ENCODE assay signal across 9 cellular contexts in genomic region chr12:67843257-67843656, GRCh38.
"Had no signal": no experiment of that assay in that cellular context is flagged by ENCODE, and none has a peak within 500 bp of the region (broad histone marks: within the 10 kb centered on the region; RNA-seq: fewer than 3 reads in every experiment).

No MANE protein-coding gene starts in this region.

- H3K4me3 Mint-ChIP-seq: HFFc6 had no signal

- DNase-seq: GM23248, GOT3, H7, HFFc6 had no signal

- H3K4me3 ChIP-seq: GM23248, HAP-1, K562 had no signal

- H3K36me3 ChIP-seq: HAP-1 had no signal

- H3K9ac ChIP-seq: GM23248 had no signal

- H2AFZ ChIP-seq: GM23248 had no signal

- H3K9me3 ChIP-seq: HAP-1 had no signal

- H3K27ac ChIP-seq: GM23248, HL-60 had no signal

- H3K4me1 ChIP-seq: HAP-1 had no signal

- H3K27ac Mint-ChIP-seq: HFFc6 had no signal

- ATAC-seq: HCT116, HepG2, K562 had no signal
